Comparison of ENCODE assay signal across 1 cellular context in genomic region chr22:36726007-36726380, GRCh38.
TF ChIP-seq lines count a peak whose summit lies in the region.

No MANE protein-coding gene starts in this region.

TF ChIP-seq in H1, 55 proteins besides CTCF, POLR2A, EP300 and RAD21 (continued from another document):
- TF ChIP-seq USF2 (IDR thresholded peaks at IDR 0.05; ENCODE audit: low read length) = no peak
